Comparison of ENCODE assay signal across 1 cellular context in genomic region chr14:99634443-99634842, GRCh38.
TF ChIP-seq lines count a peak whose summit lies in the region.

No MANE protein-coding gene starts in this region.

TF ChIP-seq in H1, 55 proteins besides CTCF, POLR2A, EP300 and RAD21:
- TF ChIP-seq ZNF274 (IDR thresholded peaks at IDR 0.05; ENCODE audit: borderline replicate concordance, extremely low read depth, low read length) (no peak), CEBPB (IDR thresholded peaks at IDR 0.05; ENCODE audit: low read depth, low read length) (no peak), BACH1 (IDR thresholded peaks at IDR 0.05; ENCODE audit: low read length) (no peak), RXRA (IDR thresholded peaks at IDR 0.05; ENCODE audit: insufficient read depth, low read depth, low read length) (no peak), GTF2F1 (IDR thresholded peaks at IDR 0.05; ENCODE audit: borderline replicate concordance, low read depth, low read length) (no peak), TBP (IDR thresholded peaks at IDR 0.05; ENCODE audit: low read depth, low read length) (no peak), E2F6 (IDR thresholded peaks at IDR 0.05) (no peak), POLR2AphosphoS5 (IDR thresholded peaks at IDR 0.05; ENCODE audit: low read depth, low read length) (no peak), CBX5 (IDR thresholded peaks at IDR 0.05; ENCODE audit: low read depth, low read length) (no peak), RBBP5 (IDR thresholded peaks at IDR 0.05; ENCODE audit: borderline replicate concordance, low read depth, low read length) (no peak), HDAC6 (IDR thresholded peaks at IDR 0.05; ENCODE audit: low read depth, low read length) (no peak), SUZ12 (IDR thresholded peaks at IDR 0.05; ENCODE audit: low read length) (no peak), KDM1A (IDR thresholded peaks at IDR 0.05; ENCODE audit: borderline replicate concordance, low read length) (no peak), RFX5 (IDR thresholded peaks at IDR 0.05; ENCODE audit: borderline replicate concordance, low read depth, low read length) (no peak), ATF2 (IDR thresholded peaks at IDR 0.05; ENCODE audit: low read length) (no peak), RNF2 (IDR thresholded peaks at IDR 0.05; ENCODE audit: borderline replicate concordance, low read depth, low read length, missing control alignments, poor library complexity, severe bottlenecking) (no peak), SIN3A (conservative IDR thresholded peaks at IDR 0.05 in 1 of 2, IDR thresholded peaks at IDR 0.05 in 1 of 2; ENCODE audit: low read depth in 1 of 2, low read length in 2 of 2) (no peak), SIX5 (IDR thresholded peaks at IDR 0.05; ENCODE audit: low read depth, low read length) (no peak), TAF1 (IDR thresholded peaks at IDR 0.05; ENCODE audit: low read depth, low read length) (no peak), EGR1 (IDR thresholded peaks at IDR 0.05; ENCODE audit: borderline replicate concordance, low read depth, low read length) (no peak)
